ENCODE assay signal across 10 cellular contexts in genomic region chr17:39737331-39737760, GRCh38. TPM values are rescaled to one million over a fixed set of nuclear protein-coding genes. Genes with fewer than 3 reads are reported as not detected.
DNase-seq lines count a peak whose midpoint lies in the region; ATAC-seq and TF ChIP-seq lines count a peak whose summit lies in the region.
"Had no signal": no experiment of that assay in that cellular context is flagged by ENCODE, and none has a peak within 500 bp of the region (broad histone marks: within the 10 kb centered on the region; RNA-seq: fewer than 3 reads in every experiment).

No MANE protein-coding gene starts in this region.

- H3K4me1 ChIP-seq in HUES6 (ENCODE audit: control insufficient read depth, insufficient read depth, low read length) (peaks cover 33% of the 10 kb centered on the region), smooth muscle cell (ENCODE audit: low read depth) (peaks cover 16% of the 10 kb centered on the region)

- H3K27me3 ChIP-seq in HUES6 (ENCODE audit: control insufficient read depth, insufficient read depth, low read length) (peaks cover 12% of the 10 kb centered on the region; the same call in 1 of the 2 replicates), smooth muscle cell (ENCODE audit: low read depth) (peaks cover 48% of the 10 kb centered on the region)

- H3K4me1 Mint-ChIP-seq in brain = peaks cover 22% of the 10 kb centered on the region

- 73% methylated on average over 10 of the region's 11 CpGs for WGBS in smooth muscle cell (ENCODE audit: low lambda C conversion rate)

- H3K9me3 Mint-ChIP-seq in brain = peaks cover 0 to 6% (median 0%) of the 10 kb centered on the region in 5 experiments

- H3K27ac ChIP-seq in HUES6 (ENCODE audit: low read depth, low read length) (no peak overlapping the region), smooth muscle cell (ENCODE audit: low read depth) (no peak overlapping the region)
- H3K27ac ChIP-seq: adrenal gland had no signal

- TF ChIP-seq CTCF in brain (conservative IDR thresholded peaks at IDR 0.05) (no peak), smooth muscle cell (IDR thresholded peaks at IDR 0.05; ENCODE audit: borderline replicate concordance, insufficient read depth, poor library complexity, severe bottlenecking) (no peak)

- DNase-seq in left kidney (ENCODE audit: low read depth, low spot score) = peak; percentile 33
- DNase-seq in smooth muscle cell (lab: John Stamatoyannopoulos, UW; ENCODE audit: unreplicated experiment) = no peak
- no peak for DNase-seq in NCI-H1694 (lab: John Stamatoyannopoulos, UW)
- DNase-seq: effector memory CD4-positive, alpha-beta T cell; NK-92 treated with Interleukin-12 subunit alpha and Interleukin-12 subunit beta, amount 100 ng/mL, for 24 hours had no signal

- ATAC-seq in GM19395 (IDR thresholded peaks at IDR 0.05; ENCODE audit: unreplicated experiment) = no peak
- no peak for ATAC-seq in GM18861 (IDR thresholded peaks at IDR 0.05; ENCODE audit: unreplicated experiment)

- H3K27me3 Mint-ChIP-seq in brain = peaks cover 86% of the 10 kb centered on the region

- no peaks in the 10 kb centered on the region for H3F3A ChIP-seq in smooth muscle cell (ENCODE audit: low read depth)

- no peaks in the 10 kb centered on the region for H3K79me2 ChIP-seq in smooth muscle cell (ENCODE audit: low read depth)

- H3K9me3 ChIP-seq in HUES6 (ENCODE audit: control insufficient read depth, insufficient read depth, low read depth, low read length) = no peaks in the 10 kb centered on the region
- H3K9me3 ChIP-seq in smooth muscle cell (replicated peaks; ENCODE audit: low read depth) = no peaks in the 10 kb centered on the region
- H3K9me3 ChIP-seq: adrenal gland had no signal

- no peaks in the 10 kb centered on the region for H3K36me3 ChIP-seq in HUES6 (ENCODE audit: control insufficient read depth, insufficient read depth, low read length)
- no peaks in the 10 kb centered on the region for H3K36me3 ChIP-seq in smooth muscle cell (ENCODE audit: low read depth)
- H3K36me3 ChIP-seq: adrenal gland had no signal

- no peak overlapping the region for H2AFZ ChIP-seq in smooth muscle cell (ENCODE audit: low read depth)

- H3K4me3 ChIP-seq in HUES6 (ENCODE audit: low read depth, low read length) (peak overlapping the region; percentile 89), smooth muscle cell (peak overlapping the region; percentile 63)

- H3K9ac ChIP-seq in HUES6 (ENCODE audit: low read length) = peak overlapping the region; percentile 78
- H3K9ac ChIP-seq in smooth muscle cell (ENCODE audit: low read depth) = no peak overlapping the region

- H4K20me1 ChIP-seq in smooth muscle cell (ENCODE audit: low read depth) = no peaks in the 10 kb centered on the region

- H3K27ac Mint-ChIP-seq in brain = no peak overlapping the region

- H3K36me3 Mint-ChIP-seq in brain = no peaks in the 10 kb centered on the region

- H3K4me3 Mint-ChIP-seq in brain = peak overlapping the region in 4 of 5 experiments; percentile 26 to 72 (median 64)

- no peak overlapping the region for H3K4me2 ChIP-seq in smooth muscle cell

RNA-seq across cellular contexts. Expression of gene GRB7, which starts 0.4 kb away (rescaled TPM):
- polyA plus RNA-seq in brain (ENCODE audit: insufficient read depth, low read depth, low replicate concordance) (27.3 TPM), smooth muscle cell (4.1 and 9.1 TPM in 2 replicates)
- 2.7 and 3.6 TPM in 2 replicates for total RNA-seq in smooth muscle cell

RNA-seq across cellular contexts. Expression of gene MIEN1, which starts 7.0 kb away (rescaled TPM):
- polyA plus RNA-seq in brain (ENCODE audit: insufficient read depth, low read depth, low replicate concordance) = 148 TPM
- 33.5 and 55.8 TPM in 2 replicates for total RNA-seq in smooth muscle cell
- 70.7 and 71.5 TPM in 2 replicates for polyA plus RNA-seq in smooth muscle cell

RNA-seq across cellular contexts. Expression of gene ERBB2, which starts 37.5 kb away (rescaled TPM):
- polyA plus RNA-seq in brain (ENCODE audit: insufficient read depth, low read depth, low replicate concordance) = 21.1 TPM
- total RNA-seq in smooth muscle cell = 44.5 and 49.4 TPM in 2 replicates
- 53.6 and 56.1 TPM in 2 replicates for polyA plus RNA-seq in smooth muscle cell

RNA-seq across cellular contexts. Expression of gene PGAP3, which starts 49.5 kb away (rescaled TPM):
- polyA plus RNA-seq in brain (ENCODE audit: insufficient read depth, low read depth, low replicate concordance) = 13.0 TPM
- 16.5 and 19.4 TPM in 2 replicates for total RNA-seq in smooth muscle cell
- polyA plus RNA-seq in smooth muscle cell = 19.1 and 26.4 TPM in 2 replicates
